Comparison of ENCODE assay signal across 29 cellular contexts in genomic region chr19:28615966-28616365, GRCh38.
"Had no signal": no experiment of that assay in that cellular context is flagged by ENCODE, and none has a peak within 500 bp of the region (broad histone marks: within the 10 kb centered on the region; RNA-seq: fewer than 3 reads in every experiment).

No MANE protein-coding gene starts in this region.

- H3K27ac ChIP-seq: neutrophil, ovary, parathyroid adenoma, psoas muscle, right lobe of liver, sigmoid colon, stomach, thoracic aorta, thyroid gland, tibial nerve, upper lobe of left lung, vagina had no signal

- H3K4me1 Mint-ChIP-seq: nephron progenitor cell; neural crest cell; stimulated activated effector memory CD8-positive, alpha-beta T cell treated with anti-CD3 and anti-CD28 coated beads, Interleukin-12 subunit alpha, Interleukin-12 subunit beta, amount 100 ng/mL, for 72 hours had no signal

- H3K36me3 ChIP-seq: neutrophil, ovary, right lobe of liver, sigmoid colon, stomach, thoracic aorta, thyroid gland, tibial nerve, upper lobe of left lung, vagina had no signal

- H3K27me3 Mint-ChIP-seq: stimulated activated naive CD8-positive, alpha-beta T cell treated with anti-CD3 and anti-CD28 coated beads, Interleukin-15, Interleukin-2, amounts not matched to agents 100 ng/mL and 50 ng/mL, for 24 hours had no signal

- H3K4me3 Mint-ChIP-seq: natural killer cell treated with Interleukin-12 subunit alpha and Interleukin-12 subunit beta and Interleukin-15 and Interleukin-18, amount 100 ng/mL, for 72 hours; nephron progenitor cell; neural crest cell; stimulated activated effector memory CD8-positive, alpha-beta T cell treated with anti-CD3 and anti-CD28 coated beads, Interleukin-12 subunit alpha, Interleukin-12 subunit beta, amount 100 ng/mL, for 72 hours; stimulated activated naive B cell treated with anti-CD40 and anti-IgM and Interleukin-4, amounts not matched to agents 10 μg/mL and 1 μg/mL and 100 μg/mL, for 72 hours; stimulated activated naive CD8-positive, alpha-beta T cell treated with anti-CD3 and anti-CD28 coated beads, Interleukin-15, Interleukin-2, amounts not matched to agents 100 ng/mL and 50 ng/mL, for 24 hours had no signal

- H3K4me3 ChIP-seq: ovary, psoas muscle, right lobe of liver, sigmoid colon, stomach, thoracic aorta, thyroid gland, tibial nerve, upper lobe of left lung, vagina had no signal

- H3K9ac ChIP-seq: parathyroid adenoma had no signal

- H3K36me3 Mint-ChIP-seq: stimulated activated effector memory CD8-positive, alpha-beta T cell treated with anti-CD3 and anti-CD28 coated beads, Interleukin-12 subunit alpha, Interleukin-12 subunit beta, amount 100 ng/mL, for 72 hours had no signal

- H3K4me1 ChIP-seq: parathyroid adenoma, psoas muscle, right lobe of liver, sigmoid colon, stomach, thyroid gland, tibial nerve, upper lobe of left lung, vagina had no signal

- H2AFZ ChIP-seq: parathyroid adenoma had no signal

- H3K27ac Mint-ChIP-seq: natural killer cell treated with Interleukin-12 subunit alpha and Interleukin-12 subunit beta and Interleukin-15 and Interleukin-18, amount 100 ng/mL, for 72 hours; nephron progenitor cell; progenitor cell of endocrine pancreas; stimulated activated effector memory CD8-positive, alpha-beta T cell treated with anti-CD3 and anti-CD28 coated beads, Interleukin-12 subunit alpha, Interleukin-12 subunit beta, amount 100 ng/mL, for 72 hours; stimulated activated naive B cell treated with anti-CD40 and anti-IgM and Interleukin-4, amounts not matched to agents 10 μg/mL and 1 μg/mL and 100 μg/mL, for 72 hours; stimulated activated naive CD8-positive, alpha-beta T cell treated with anti-CD3 and anti-CD28 coated beads, Interleukin-15, Interleukin-2, amounts not matched to agents 100 ng/mL and 50 ng/mL, for 24 hours had no signal

- DNase-seq: nephron progenitor cell; nucleus accumbens; ovary; posterior cingulate gyrus; psoas muscle; right cardiac atrium; right lobe of liver; sigmoid colon; small intestine; stimulated activated CD4-positive, alpha-beta T cell treated with anti-CD3 and anti-CD28 coated beads, Interleukin-15, amount 100 ng/mL, for 24 hours; stimulated activated CD4-positive, alpha-beta T cell treated with anti-CD3 and anti-CD28 coated beads, Interleukin-2, amount 100 ng/mL, for 24 hours; stimulated activated CD4-positive, alpha-beta T cell treated with anti-CD3 and anti-CD28 coated beads, Interleukin-2, amount 100 ng/mL, for 48 hours; stimulated activated CD4-positive, alpha-beta T cell treated with anti-CD3 and anti-CD28 coated beads, Interleukin-4, amount 100 ng/mL, for 24 hours; stimulated activated naive B cell treated with anti-CD40 and anti-IgM and Interleukin-4, amounts not matched to agents 10 μg/mL and 1 μg/mL and 100 μg/mL, for 72 hours; stimulated activated naive CD4-positive, alpha-beta T cell treated with Interleukin-2 at 50 U/mL for 16 hours; stomach; thyroid gland; trophoblast cell; upper lobe of left lung had no signal

- H3K27me3 ChIP-seq: neutrophil, ovary, right lobe of liver, sigmoid colon, stomach, thyroid gland, tibial nerve, upper lobe of left lung, vagina had no signal

- H3K79me2 ChIP-seq: parathyroid adenoma had no signal

- H3K9me3 ChIP-seq: psoas muscle, right lobe of liver, thyroid gland, vagina had no signal
